ENCODE assay signal across 10 cellular contexts in the genomic region with DNA sequence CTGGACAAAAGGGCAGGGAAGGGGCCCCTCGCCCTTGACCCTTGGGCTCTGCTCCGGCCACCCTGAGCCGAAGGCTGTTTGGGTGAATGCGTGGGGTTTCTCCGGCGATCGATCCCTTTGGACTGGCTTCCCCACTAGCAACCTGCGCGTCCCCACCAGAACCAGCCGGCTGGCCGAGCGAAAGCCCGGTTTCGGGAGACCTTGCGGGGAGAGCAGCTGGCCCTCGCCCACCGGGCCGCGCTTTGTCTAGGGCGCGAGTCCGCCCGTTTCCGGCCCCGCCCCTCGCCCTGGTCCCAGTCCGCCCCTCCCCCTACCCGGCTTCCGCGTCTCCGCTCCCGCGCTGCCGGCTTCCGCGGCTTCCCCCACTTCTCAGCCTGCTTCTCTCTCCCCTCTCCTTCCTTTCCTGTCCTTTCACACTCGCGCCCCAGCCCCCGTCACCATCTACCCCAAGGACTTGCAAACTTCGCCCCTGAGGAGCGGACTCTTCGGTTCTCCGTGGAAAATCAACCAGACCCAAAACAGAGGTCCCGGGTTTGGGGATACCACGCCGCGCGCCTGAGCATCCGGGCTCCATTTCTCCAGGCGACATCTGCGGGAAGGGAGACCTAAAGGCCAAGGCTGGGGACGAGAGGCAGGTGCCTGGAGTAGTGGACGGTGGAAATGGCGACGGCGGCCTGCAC. TPM values are rescaled to one million over a fixed set of nuclear protein-coding genes. Genes with fewer than 3 reads are reported as not detected.
DNase-seq lines count a peak whose midpoint lies in the region; ATAC-seq and TF ChIP-seq lines count a peak whose summit lies in the region.
"Had no signal": no experiment of that assay in that cellular context is flagged by ENCODE, and none has a peak within 500 bp of the region (broad histone marks: within the 10 kb centered on the region; RNA-seq: fewer than 3 reads in every experiment).

No MANE protein-coding gene starts in this region.

- H3K4me1 ChIP-seq in neural progenitor cell: peaks cover 5% of the 10 kb centered on the region
- H3K4me1 ChIP-seq: BLaER1 had no signal

- TF ChIP-seq CTCF in epithelial cell of proximal tubule (conservative IDR thresholded peaks at IDR 0.05; ENCODE audit: low read depth, low read length) (no peak), neural progenitor cell (IDR thresholded peaks at IDR 0.05) (no peak), HFFc6 (IDR thresholded peaks at IDR 0.05) (no peak)

- DNase-seq in NCI-H345 (lab: John Stamatoyannopoulos, UW) (peak; percentile 62), NCI-H345 treated with DMSO at 0.1 percent for 48 hours (lab: John Stamatoyannopoulos, UW; ENCODE audit: unreplicated experiment) (no peak), NCI-H748 treated with DMSO at 0.1 percent for 48 hours (lab: John Stamatoyannopoulos, UW) (peak; percentile 3), epithelial cell of proximal tubule (ENCODE audit: low read depth) (no peak), neural progenitor cell (ENCODE audit: low spot score) (peak; percentile 93), HFFc6 (no peak), SW 1271 (lab: John Stamatoyannopoulos, UW) (no peak)

- H3K27me3 ChIP-seq in neural progenitor cell: peaks cover 100% of the 10 kb centered on the region

- no peaks in the 10 kb centered on the region for H3K79me2 ChIP-seq in neural progenitor cell (ENCODE audit: low read depth)

- H3K9me3 Mint-ChIP-seq in neural progenitor cell (peaks cover 11% of the 10 kb centered on the region), HFFc6 (no peaks in the 10 kb centered on the region; the same call in 1 of the 2 replicates)

- H4K20me1 ChIP-seq in neural progenitor cell (ENCODE audit: low read depth): peaks cover 83% of the 10 kb centered on the region
- H4K20me1 ChIP-seq: BLaER1 had no signal

- no peaks in the 10 kb centered on the region for H3K36me3 ChIP-seq in neural progenitor cell
- H3K36me3 ChIP-seq: BLaER1 had no signal

- peak overlapping the region; percentile 84 for H2AFZ ChIP-seq in neural progenitor cell (replicated peaks)

- peaks cover 92% of the 10 kb centered on the region for H3K27me3 Mint-ChIP-seq in neural progenitor cell (ENCODE audit: insufficient read depth, low read depth)
- peaks cover 73% of the 10 kb centered on the region for H3K27me3 Mint-ChIP-seq in HFFc6 (ENCODE audit: insufficient read depth)

- H3K27ac Mint-ChIP-seq in neural progenitor cell (no peak overlapping the region), HFFc6 (no peak overlapping the region)

- H3K9ac ChIP-seq in neural progenitor cell: no peak overlapping the region
- H3K9ac ChIP-seq: BLaER1 had no signal

- H3K4me3 Mint-ChIP-seq in neural progenitor cell: peak overlapping the region; percentile 74
- H3K4me3 Mint-ChIP-seq in HFFc6: no peak overlapping the region

- no peak overlapping the region for H3K27ac ChIP-seq in neural progenitor cell
- H3K27ac ChIP-seq: BLaER1 had no signal

- H3K9me3 ChIP-seq in neural progenitor cell (ENCODE audit: low read depth): no peaks in the 10 kb centered on the region

- peak overlapping the region; percentile 35 for H3K4me3 ChIP-seq in epithelial cell of proximal tubule (ENCODE audit: low read depth, low read length)
- peak overlapping the region; percentile 35 for H3K4me3 ChIP-seq in neural progenitor cell
- H3K4me3 ChIP-seq: BLaER1 had no signal

- H3K36me3 Mint-ChIP-seq in neural progenitor cell: no peaks in the 10 kb centered on the region
- no peaks in the 10 kb centered on the region for H3K36me3 Mint-ChIP-seq in HFFc6 (ENCODE audit: low read depth)

- H3K4me2 ChIP-seq in neural progenitor cell: peak overlapping the region; percentile 74
- H3K4me2 ChIP-seq: BLaER1 had no signal

- H3F3A ChIP-seq in neural progenitor cell (ENCODE audit: low read depth): peaks cover 35% of the 10 kb centered on the region

- no peak for ATAC-seq in HG03280 (IDR thresholded peaks at IDR 0.05; ENCODE audit: unreplicated experiment)

- peaks cover 21% of the 10 kb centered on the region for H3K4me1 Mint-ChIP-seq in neural progenitor cell
- H3K4me1 Mint-ChIP-seq in HFFc6 (ENCODE audit: low read depth): peaks cover 21% of the 10 kb centered on the region

RNA-seq across cellular contexts. Expression of a gene that starts 12.7 kb away (rescaled TPM):
- total RNA-seq in epithelial cell of proximal tubule (0.12 and 0.51 TPM in 2 replicates), neural progenitor cell (ENCODE audit: low replicate concordance) (0.62 and 2.1 TPM in 2 replicates)
- total RNA-seq in HFFc6 (2021; fragmentation: NEBNext Ultra II Directional; extraction: Animal tissue kit (Norgen Biotek cat#: 25700)): 1 to 10 TPM; 1.1 to 2.8 (median 1.4) TPM
- total RNA-seq: T-helper 1 cell treated with Interleukin-12 subunit alpha and Interleukin-12 subunit beta and Interleukin-4 antibody, amounts not matched to agents 30 ng/mL and 1 ng/mL, for 36 hours had no signal

RNA-seq across cellular contexts. Expression of a gene that starts 48.0 kb away (rescaled TPM):
- total RNA-seq in epithelial cell of proximal tubule (0.81 TPM in 1 of 2 replicates, not detected in the other), neural progenitor cell (ENCODE audit: low replicate concordance) (0.99 and 1.1 TPM in 2 replicates)
- under 1 TPM in 3 of 6 experiments, not detected in 3; 0.22 to 0.66 (median 0.57) TPM for total RNA-seq in HFFc6 (2021; fragmentation: NEBNext Ultra II Directional; extraction: Animal tissue kit (Norgen Biotek cat#: 25700))
- total RNA-seq: T-helper 1 cell treated with Interleukin-12 subunit alpha and Interleukin-12 subunit beta and Interleukin-4 antibody, amounts not matched to agents 30 ng/mL and 1 ng/mL, for 36 hours had no signal

RNA-seq across cellular contexts. Expression of a gene that starts 52.1 kb away (rescaled TPM):
- total RNA-seq in epithelial cell of proximal tubule (not detected in 2 replicates), neural progenitor cell (ENCODE audit: low replicate concordance) (not detected in 2 replicates)
- not detected for total RNA-seq in HFFc6 (2021; fragmentation: NEBNext Ultra II Directional; extraction: Animal tissue kit (Norgen Biotek cat#: 25700))
- total RNA-seq: T-helper 1 cell treated with Interleukin-12 subunit alpha and Interleukin-12 subunit beta and Interleukin-4 antibody, amounts not matched to agents 30 ng/mL and 1 ng/mL, for 36 hours had no signal

Comparison
In these comparisons a context has a peak if more than half of its experiments do, and no peak if none do; other contexts are left out.
1. DNase-seq: peak in NCI-H345 (single experiment), NCI-H748 treated with DMSO at 0.1 percent for 48 hours (single experiment) and neural progenitor cell (single experiment); none in NCI-H345 treated with DMSO at 0.1 percent for 48 hours (single experiment), epithelial cell of proximal tubule (single experiment), HFFc6 (single experiment) and SW 1271 (0 of 2).